In genomic region chr2:30232027-30232800, GRCh38 we compare ENCODE assay signal across 8 cellular contexts. TPM values are rescaled to one million over a fixed set of nuclear protein-coding genes. Genes with fewer than 3 reads are reported as not detected.
DNase-seq lines count a peak whose midpoint lies in the region; ATAC-seq, FAIRE-seq and TF ChIP-seq lines count a peak whose summit lies in the region.

No MANE protein-coding gene starts in this region.

- no peak for TF ChIP-seq POLR2A in K562 (conservative IDR thresholded peaks at IDR 0.05)

- BruUV-seq in K562 (replicated peaks; lab: Mats Ljungman, UMichigan): no TSS peak

- peak; percentile 83 to 88 (median 85) for DNase-seq in CD4-positive, CD25-positive, alpha-beta regulatory T cell
- DNase-seq in HuH-7.5 (ENCODE audit: low spot score) (peak; percentile 25), T-helper 9 cell (peak; percentile 77), K562 (ENCODE audit: extremely low read depth in 1 of 4, low spot score in 3 of 4) (peak; percentile 47 to 52 (median 48)), keratinocyte (ENCODE audit: low read depth, low spot score) (no peak), AML-193 (lab: John Stamatoyannopoulos, UW) (no peak)
- DNase-seq in stimulated activated CD4-positive, alpha-beta T cell treated with anti-CD3 and anti-CD28 coated beads, Interleukin-2, amount 100 ng/mL, for 24 hours: peak; percentile 70 to 74

- H3K9me1 ChIP-seq in K562 (ENCODE audit: control insufficient read depth, insufficient read depth, low read length) (no peaks in the 10 kb centered on the region), keratinocyte (ENCODE audit: control insufficient read depth, extremely low read depth, insufficient read depth, low read length) (no peaks in the 10 kb centered on the region)

- peak overlapping the region; percentile 96 for H3K27ac ChIP-seq in CD4-positive, CD25-positive, alpha-beta regulatory T cell (ENCODE audit: insufficient read depth, low read length, poor library complexity, severe bottlenecking)
- H3K27ac ChIP-seq in K562 (ENCODE audit: extremely low read depth, low read depth, low read length): peak overlapping the region; percentile 57; the same call in 2 of the 3 replicates
- H3K27ac ChIP-seq in keratinocyte (ENCODE audit: control insufficient read depth, insufficient read depth, low read length): no peak overlapping the region

- CTCF ChIA-PET in K562 (lab: Yijun Ruan, JAX; ENCODE audit: low intra/inter-chr PET ratio): interaction anchor here (0.6 kb wide), 1 partner anchor 9 kb away, joined by 3 read pairs; no protein-coding TSS in a partner anchor

- peak overlapping the region; percentile 96 for H3K4me3 ChIP-seq in CD4-positive, CD25-positive, alpha-beta regulatory T cell (ENCODE audit: low read depth, low read length)
- H3K4me3 ChIP-seq in K562 (peak overlapping the region; percentile 61), keratinocyte (ENCODE audit: control insufficient read depth in 2 of 3, extremely low read depth in 1 of 3, insufficient read depth in 2 of 3, low read depth in 1 of 3, low read length in 3 of 3) (peak overlapping the region; percentile 44 to 72 (median 54))

- FAIRE-seq in K562 (lab: Jason Lieb, UNC) (no peak), keratinocyte (lab: Jason Lieb, UNC) (no peak)

- H3K4me2 ChIP-seq in K562 (ENCODE audit: insufficient read depth, low read length) (peak overlapping the region; percentile 81), keratinocyte (ENCODE audit: control insufficient read depth, extremely low read depth, insufficient read depth, low read depth, low read length) (peak overlapping the region; percentile 77)

- peaks cover 25% of the 10 kb centered on the region for H3K36me3 ChIP-seq in CD4-positive, CD25-positive, alpha-beta regulatory T cell (ENCODE audit: control insufficient read depth, insufficient read depth, low read length)
- H3K36me3 ChIP-seq in K562 (ENCODE audit: control insufficient read depth, insufficient read depth, low read length) (peaks cover 7% of the 10 kb centered on the region; the same call in 2 of the 3 replicates), keratinocyte (ENCODE audit: control insufficient read depth in 2 of 2, extremely low read depth in 1 of 2, insufficient read depth in 2 of 2, low read length in 2 of 2) (no peaks in the 10 kb centered on the region)

- in situ Hi-C loops in K562 (cut with MboI): no loop called here

- H3K27me3 ChIP-seq in CD4-positive, CD25-positive, alpha-beta regulatory T cell (ENCODE audit: control insufficient read depth, insufficient read depth, low read length): no peaks in the 10 kb centered on the region
- H3K27me3 ChIP-seq in K562 (ENCODE audit: control insufficient read depth in 2 of 2, insufficient read depth in 2 of 2, low read length in 2 of 2) (no peaks in the 10 kb centered on the region), keratinocyte (ENCODE audit: control insufficient read depth, extremely low read depth, insufficient read depth, low read length) (peaks cover 47% of the 10 kb centered on the region)

- intact Hi-C loops in K562 (cut with micrococcal nuclease): loop anchor here (10.0 kb wide), 1 partner anchor 213 kb away; the partner anchor contains the start of gene LCLAT1

- H3K27ac Mint-ChIP-seq in CD4-positive, CD25-positive, alpha-beta regulatory T cell: peak overlapping the region; percentile 91 to 98 (median 93)

- peaks cover 10% of the 10 kb centered on the region for H3K79me2 ChIP-seq in K562 (ENCODE audit: control insufficient read depth, insufficient read depth, low read length)
- no peaks in the 10 kb centered on the region for H3K79me2 ChIP-seq in keratinocyte (ENCODE audit: control insufficient read depth, insufficient read depth, low read length)

- H3K4me1 Mint-ChIP-seq in CD4-positive, CD25-positive, alpha-beta regulatory T cell: peaks cover 0 to 61% (median 39%) of the 10 kb centered on the region in 4 donors

- TF ChIP-seq CTCF in K562 (IDR thresholded peaks at IDR 0.05 in 2 of 3, conservative IDR thresholded peaks at IDR 0.05 in 1 of 3; ENCODE audit: insufficient read depth in 2 of 3, low read depth in 1 of 3, low read length in 3 of 3) (no peak), keratinocyte (optimal IDR thresholded peaks at IDR 0.05 in 1 of 3, IDR thresholded peaks at IDR 0.05 in 1 of 3, conservative IDR thresholded peaks at IDR 0.05 in 1 of 3; ENCODE audit: extremely low read depth in 1 of 3, insufficient read depth in 2 of 3, low read length in 3 of 3) (no peak)

- peak; percentile 39 to 52 for ATAC-seq in CD4-positive, CD25-positive, alpha-beta regulatory T cell (ENCODE audit: low read depth in 2 of 2)
- ATAC-seq in GM19455 (IDR thresholded peaks at IDR 0.05; ENCODE audit: unreplicated experiment) (peak; percentile 36), K562 (peak; percentile 47)

- POLR2A ChIA-PET in K562 (lab: Yijun Ruan, JAX): interaction anchor here (0.6 to 1.6 kb wide), 14 partner anchors 8 to 455 kb away, joined by 3 to 10 read pairs (median 3); partner anchors contain the start of gene LCLAT1

- peaks cover 12% of the 10 kb centered on the region; the same call in 1 of the 2 replicates for H4K20me1 ChIP-seq in K562 (replicated peaks; ENCODE audit: control insufficient read depth, insufficient read depth, low read length)
- H4K20me1 ChIP-seq in keratinocyte (ENCODE audit: control insufficient read depth, extremely low read depth, insufficient read depth, low read length): no peaks in the 10 kb centered on the region

- H3K4me3 Mint-ChIP-seq in CD4-positive, CD25-positive, alpha-beta regulatory T cell: peak overlapping the region; percentile 90 to 99 (median 95)

- TF ChIP-seq EP300 in K562 (IDR thresholded peaks at IDR 0.05; ENCODE audit: low read length): no peak

- peak in 1 of 2 experiments; percentile 4; a peak in 1 of 4 replicates for TF ChIP-seq RAD21 in K562 (CRISPR knock-in tag; conservative IDR thresholded peaks at IDR 0.05 in 1 of 2, IDR thresholded peaks at IDR 0.05 in 1 of 2)

- WGBS in K562 (ENCODE audit: insufficient coverage, low coverage, missing lambda C conversion rate): 5% methylated on average over 50 of the region's 67 CpGs

- H3K9me3 Mint-ChIP-seq in CD4-positive, CD25-positive, alpha-beta regulatory T cell: no peaks in the 10 kb centered on the region

- H2AFZ ChIP-seq in K562 (ENCODE audit: low read depth, low read length): peak overlapping the region; percentile 89
- H2AFZ ChIP-seq in keratinocyte (ENCODE audit: control insufficient read depth, low read length): peak overlapping the region; percentile 68

- peak overlapping the region; percentile 68 to 96 for H3K9ac ChIP-seq in K562 (ENCODE audit: insufficient read depth in 1 of 2, low read depth in 2 of 2, low read length in 2 of 2)
- peak overlapping the region; percentile 48 for H3K9ac ChIP-seq in keratinocyte (ENCODE audit: control insufficient read depth, extremely low read depth, insufficient read depth, low read length)

- H3K4me1 ChIP-seq in CD4-positive, CD25-positive, alpha-beta regulatory T cell (ENCODE audit: control insufficient read depth, insufficient read depth, low read length, poor library complexity, severe bottlenecking): peaks cover 64% of the 10 kb centered on the region
- peaks cover 23 to 33% of the 10 kb centered on the region in 2 experiments; a peak in 4 of 5 replicates for H3K4me1 ChIP-seq in K562 (replicated peaks in 1 of 2; ENCODE audit: control insufficient read depth in 2 of 2, insufficient read depth in 2 of 2, low read length in 2 of 2)
- peaks cover 3% of the 10 kb centered on the region for H3K4me1 ChIP-seq in keratinocyte (ENCODE audit: control insufficient read depth, extremely low read depth, insufficient read depth, low read length)

- peaks cover 26% of the 10 kb centered on the region for H3K36me3 Mint-ChIP-seq in CD4-positive, CD25-positive, alpha-beta regulatory T cell

- no peaks in the 10 kb centered on the region for H3K9me3 ChIP-seq in CD4-positive, CD25-positive, alpha-beta regulatory T cell (ENCODE audit: control insufficient read depth in 2 of 2, low read length in 2 of 2)
- H3K9me3 ChIP-seq in K562 (replicated peaks; ENCODE audit: control insufficient read depth, insufficient read depth, low read depth, low read length) (no peaks in the 10 kb centered on the region), keratinocyte (ENCODE audit: control insufficient read depth, low read depth, low read length) (no peaks in the 10 kb centered on the region)

- peaks cover 4% of the 10 kb centered on the region for H3K27me3 Mint-ChIP-seq in CD4-positive, CD25-positive, alpha-beta regulatory T cell

- dilution Hi-C loops in keratinocyte (cut with MboI; ENCODE audit: extremely low pct_ligation_motif_present, low sequenced_read_pairs): no loop called here

TF ChIP-seq in K562, 482 proteins besides CTCF, POLR2A, EP300 and RAD21 (continues in another document):
- no peak for TF ChIP-seq FOXP1 (CRISPR knock-in tag; IDR thresholded peaks at IDR 0.05)

RNA-seq across cellular contexts. Expression of gene LBH, which starts 0.9 kb away (rescaled TPM):
- 215 TPM for total RNA-seq in CD4-positive, CD25-positive, alpha-beta regulatory T cell
- 100 to 1,000 TPM; 225 to 299 (median 250) TPM for polyA plus RNA-seq in CD4-positive, CD25-positive, alpha-beta regulatory T cell
- 4.1 and 9.5 TPM in 2 replicates for total RNA-seq in K562 (2011; cell fraction: chromatin; rRNA removed; ENCODE audit: low replicate concordance)
- 14.5 and 15.2 TPM in 2 replicates for total RNA-seq in K562 (2011; cell fraction: nucleolus; rRNA removed)
- total RNA-seq in K562 (2011; cell fraction: nucleoplasm; rRNA removed): 8.9 and 11.3 TPM in 2 replicates
- total RNA-seq in K562 (2014; rRNA removed): 7.4 and 23.5 TPM in 2 replicates
- 5.7 and 6.0 TPM in 2 replicates for total RNA-seq in K562 (2014; rRNA removed; fragmentation: Illumina TruSeq; extraction: Trizol)
- 4.6 and 7.3 TPM in 2 replicates for total RNA-seq in K562 (2015; rRNA removed; fragmentation: Illumina TruSeq; extraction: Trizol)
- total RNA-seq in K562 (2021): 9.5 and 12.1 TPM in 2 replicates
- polyA plus RNA-seq in K562 (2011; rRNA removed): 8.2 and 9.5 TPM in 2 replicates
- polyA plus RNA-seq in K562 (2011; cell fraction: cytosol; rRNA removed): 13.7 and 24.2 TPM in 2 replicates
- polyA plus RNA-seq in K562 (2011; cell fraction: nucleus; rRNA removed): 4.1 and 4.6 TPM in 2 replicates
- polyA plus RNA-seq in K562 (2012): 6.0 and 6.2 TPM in 2 replicates
- polyA plus RNA-seq in K562 (2014; fragmentation: Illumina TruSeq; extraction: Trizol): 8.1 TPM in 2 replicates
- polyA plus RNA-seq in K562 (2014; fragmentation: Nextera tagmentation; extraction: Ambion mirVana): 1 to 10 TPM; 3.1 to 5.9 TPM
- 9.4 and 13.4 TPM in 2 replicates for polyA plus RNA-seq in K562 (2014; rRNA removed)
- polyA minus RNA-seq in K562 (2011; rRNA and poly(A)+ RNA removed): 10.9 and 13.0 TPM in 2 replicates
- polyA minus RNA-seq in K562 (2011; cell fraction: cytosol; rRNA and poly(A)+ RNA removed): 5.6 and 12.1 TPM in 2 replicates
- polyA minus RNA-seq in K562 (2011; cell fraction: nucleus; rRNA and poly(A)+ RNA removed): 7.7 and 15.4 TPM in 2 replicates
- polyA plus RNA-seq in keratinocyte: 0.83 to 2.2 TPM (median 1.4 TPM) in 3 replicates
- 0.75 TPM for polyA plus RNA-seq in keratinocyte (2011; ENCODE audit: low read depth)
- 1.1 TPM in 2 replicates for polyA plus RNA-seq in keratinocyte (2011; cell fraction: cytosol; rRNA removed)
- 1.0 TPM in 2 replicates for polyA plus RNA-seq in keratinocyte (2011; cell fraction: nucleus; rRNA removed)
- 1.5 and 3.3 TPM in 2 replicates for polyA plus RNA-seq in keratinocyte (2012; ENCODE audit: low replicate concordance)
- 2.1 to 3.2 TPM (median 2.9 TPM) in 3 replicates for polyA minus RNA-seq in keratinocyte
- polyA minus RNA-seq in keratinocyte (2011; cell fraction: cytosol; rRNA and poly(A)+ RNA removed): 5.8 TPM
- 0.84 and 3.2 TPM in 2 replicates for polyA minus RNA-seq in keratinocyte (2011; cell fraction: nucleus; rRNA and poly(A)+ RNA removed)

Comparison
In these comparisons a context has a peak if more than half of its experiments do, and no peak if none do; other contexts are left out.
1. DNase-seq: peak in CD4-positive, CD25-positive, alpha-beta regulatory T cell (3 of 3), HuH-7.5 (single experiment), T-helper 9 cell (single experiment), K562 (4 of 4) and stimulated activated CD4-positive, alpha-beta T cell treated with anti-CD3 and anti-CD28 coated beads, Interleukin-2, amount 100 ng/mL, for 24 hours (2 of 2); none in keratinocyte (single experiment) and AML-193 (0 of 2).
2. RNA of gene LBH, which starts 0.9 kb away (polyA plus RNA-seq): 225 to 299 TPM in CD4-positive, CD25-positive, alpha-beta regulatory T cell; 3.1 to 24.2 TPM in K562 and 0.75 to 3.3 TPM in keratinocyte; every median in the first group is over 4 times any median in the second.
3. Peak in every context shown above with its lines, with median percentiles within 50 percentile points of each other: ATAC-seq and H3K4me3 ChIP-seq.